ENCODE assay signal across 8 cellular contexts in the genomic region with DNA sequence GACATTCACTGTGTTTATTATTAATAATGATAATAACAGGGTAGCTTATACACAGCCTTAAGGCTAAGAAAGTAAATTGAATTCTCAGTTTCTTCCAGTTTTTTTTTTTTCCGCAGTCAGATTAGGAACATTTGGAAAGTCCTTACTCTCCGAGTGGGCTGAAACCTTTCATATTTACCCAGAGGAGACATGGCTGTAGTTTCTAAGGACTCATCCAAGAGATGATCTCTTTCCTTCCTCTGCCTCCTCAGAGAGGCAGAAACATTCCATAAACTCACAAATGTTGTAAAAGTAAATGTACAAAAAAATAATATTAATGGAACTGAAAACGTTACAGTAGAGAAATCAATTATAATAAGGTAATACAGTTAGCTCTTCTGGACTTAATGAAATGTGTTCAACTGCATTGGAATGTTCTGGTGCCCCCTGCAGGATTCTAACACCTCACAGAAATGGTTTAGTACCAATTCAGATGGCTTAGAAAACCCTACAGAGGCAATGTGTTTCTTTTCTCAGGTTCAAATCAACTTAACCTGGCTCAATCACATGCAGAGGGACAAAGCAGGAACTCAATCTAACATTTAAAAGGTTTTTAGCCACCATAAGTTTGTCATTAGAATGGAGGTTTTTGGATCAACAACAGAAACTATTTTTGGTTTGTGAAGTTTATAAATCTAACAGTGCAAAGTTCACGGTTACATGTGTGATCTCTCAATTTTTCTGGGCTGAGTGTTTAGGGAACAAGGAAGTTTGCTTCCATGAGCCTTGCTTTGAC.
A peak's percentile ranks its signal among the peaks of the same experiment; 100 is the strongest.
DNase-seq lines count a peak whose midpoint lies in the region; ATAC-seq and TF ChIP-seq lines count a peak whose summit lies in the region.

No MANE protein-coding gene starts in this region.

- H3K9me3 Mint-ChIP-seq in activated naive CD4-positive, alpha-beta T cell treated with anti-CD3 and anti-CD28 coated beads, Interleukin-2, amount 50 U/mL, for 72 hours = no peaks in the 10 kb centered on the region

- H4K20me1 ChIP-seq in smooth muscle cell (ENCODE audit: low read depth) = no peaks in the 10 kb centered on the region

- H3F3A ChIP-seq in smooth muscle cell (ENCODE audit: low read depth) = no peaks in the 10 kb centered on the region

- TF ChIP-seq CTCF in GM20000 (IDR thresholded peaks at IDR 0.05; ENCODE audit: extremely low read depth, missing control alignments) (peak; percentile 37), smooth muscle cell (IDR thresholded peaks at IDR 0.05; ENCODE audit: borderline replicate concordance, insufficient read depth, poor library complexity, severe bottlenecking) (peak; percentile 68)

- H3K36me3 ChIP-seq in smooth muscle cell (ENCODE audit: low read depth) = no peaks in the 10 kb centered on the region

- no peak overlapping the region for H3K4me3 ChIP-seq in smooth muscle cell

- no peak overlapping the region for H3K27ac ChIP-seq in smooth muscle cell (ENCODE audit: low read depth)

- no peaks in the 10 kb centered on the region for H3K9me3 ChIP-seq in smooth muscle cell (replicated peaks; ENCODE audit: low read depth)

- intact Hi-C loops in left cardiac atrium (cut with DNase I) = no loop called here

- peak; percentile 14 for DNase-seq in DMS53 treated with DMSO at 0.1 percent for 48 hours (lab: John Stamatoyannopoulos, UW; ENCODE audit: unreplicated experiment)
- DNase-seq in GM20000 (ENCODE audit: low spot score) = peak; percentile 60
- peak in 48 of 76 experiments; percentile 5 to 66 (median 34) for DNase-seq in HUDEP-2 (lab: John Stamatoyannopoulos, UW; ENCODE audit: unreplicated experiment in 76 of 76)
- DNase-seq in RPMI8226 = peak; percentile 60
- peak in 1 of 2 donors; percentile 45 for DNase-seq in activated naive CD4-positive, alpha-beta T cell treated with anti-CD3 and anti-CD28 coated beads, Interleukin-2, amount 50 U/mL, for 72 hours (ENCODE audit: low spot score in 2 of 2)
- peak; percentile 38 for DNase-seq in left cardiac atrium
- no peak for DNase-seq in smooth muscle cell (lab: John Stamatoyannopoulos, UW; ENCODE audit: unreplicated experiment)
- no peak for DNase-seq in NCI-H187 treated with DMSO at 0.1 percent for 48 hours (lab: John Stamatoyannopoulos, UW)

- WGBS in smooth muscle cell (ENCODE audit: low lambda C conversion rate) = 46% methylated on average over 4 of the region's 4 CpGs

- no peak overlapping the region for H3K27ac Mint-ChIP-seq in activated naive CD4-positive, alpha-beta T cell treated with anti-CD3 and anti-CD28 coated beads, Interleukin-2, amount 50 U/mL, for 72 hours

- H3K4me2 ChIP-seq in smooth muscle cell = no peak overlapping the region

- H3K9ac ChIP-seq in smooth muscle cell (ENCODE audit: low read depth) = no peak overlapping the region

- H3K79me2 ChIP-seq in smooth muscle cell (ENCODE audit: low read depth) = no peaks in the 10 kb centered on the region

- peak; percentile 51 to 66 for ATAC-seq in activated naive CD4-positive, alpha-beta T cell treated with anti-CD3 and anti-CD28 coated beads, Interleukin-2, amount 50 U/mL, for 72 hours
- peak; percentile 72 to 78 for ATAC-seq in left cardiac atrium

- H3K27me3 ChIP-seq in smooth muscle cell (ENCODE audit: low read depth) = no peaks in the 10 kb centered on the region

- peaks cover 26% of the 10 kb centered on the region for H3K4me1 ChIP-seq in smooth muscle cell (ENCODE audit: low read depth)

- H3K36me3 Mint-ChIP-seq in activated naive CD4-positive, alpha-beta T cell treated with anti-CD3 and anti-CD28 coated beads, Interleukin-2, amount 50 U/mL, for 72 hours = no peaks in the 10 kb centered on the region

- H2AFZ ChIP-seq in smooth muscle cell (ENCODE audit: low read depth) = peak overlapping the region; percentile 36

Comparison
In these comparisons a context has a peak if more than half of its experiments do, and no peak if none do; other contexts are left out.
1. DNase-seq: peak in DMS53 treated with DMSO at 0.1 percent for 48 hours (single experiment), GM20000 (single experiment), HUDEP-2 (48 of 76), RPMI8226 (single experiment) and left cardiac atrium (single experiment); none in smooth muscle cell (single experiment) and NCI-H187 treated with DMSO at 0.1 percent for 48 hours (single experiment).